ENCODE assay signal across 10 cellular contexts in genomic region chr11:14554959-14555358, GRCh38. TPM values are rescaled to one million over a fixed set of nuclear protein-coding genes. Genes with fewer than 3 reads are reported as not detected.
DNase-seq lines count a peak whose midpoint lies in the region; ATAC-seq and TF ChIP-seq lines count a peak whose summit lies in the region.
"Had no signal": no experiment of that assay in that cellular context is flagged by ENCODE, and none has a peak within 500 bp of the region (broad histone marks: within the 10 kb centered on the region; RNA-seq: fewer than 3 reads in every experiment).

No MANE protein-coding gene starts in this region.

- peaks cover 36% of the 10 kb centered on the region for H3K4me1 Mint-ChIP-seq in activated T-cell treated with anti-CD3 and anti-CD28 coated beads, Interleukin-2, amount 50 U/mL, for 72 hours (ENCODE audit: low read depth)

- H3K27me3 Mint-ChIP-seq in activated T-cell treated with anti-CD3 and anti-CD28 coated beads, Interleukin-2, amount 50 U/mL, for 72 hours (ENCODE audit: low read depth), result no peaks in the 10 kb centered on the region

- no peaks in the 10 kb centered on the region for H3K36me3 ChIP-seq in gastroesophageal sphincter
- H3K36me3 ChIP-seq in transverse colon, result no peaks in the 10 kb centered on the region

- no peak for TF ChIP-seq POLR2A in gastroesophageal sphincter (IDR thresholded peaks at IDR 0.05)
- no peak for TF ChIP-seq POLR2A in transverse colon (IDR thresholded peaks at IDR 0.05)

- TF ChIP-seq CTCF in gastroesophageal sphincter (IDR thresholded peaks at IDR 0.05), result no peak
- TF ChIP-seq CTCF in transverse colon (IDR thresholded peaks at IDR 0.05), result no peak

- H3K4me3 ChIP-seq in gastroesophageal sphincter, result no peak overlapping the region
- H3K4me3 ChIP-seq in transverse colon, result no peak overlapping the region

- TF ChIP-seq EP300 in gastroesophageal sphincter (IDR thresholded peaks at IDR 0.05) (no peak), transverse colon (IDR thresholded peaks at IDR 0.05; ENCODE audit: low read depth) (peak; percentile 77)

- H3K36me3 Mint-ChIP-seq in activated T-cell treated with anti-CD3 and anti-CD28 coated beads, Interleukin-2, amount 50 U/mL, for 72 hours (ENCODE audit: insufficient read depth in 2 of 2), result peaks cover 13 to 14% of the 10 kb centered on the region in 2 donors

- ATAC-seq in activated T-cell treated with anti-CD3 and anti-CD28 coated beads, Interleukin-2, amount 50 U/mL, for 72 hours (replicated peaks in 1 of 2), result peak; percentile 69 to 90
- peak; percentile 66 for ATAC-seq in gastroesophageal sphincter
- ATAC-seq in GM21423 (IDR thresholded peaks at IDR 0.05; ENCODE audit: unreplicated experiment), result no peak
- ATAC-seq: HCT116 had no signal

- H3K9me3 ChIP-seq in gastroesophageal sphincter (no peaks in the 10 kb centered on the region), transverse colon (no peaks in the 10 kb centered on the region)

- H3K4me1 ChIP-seq in gastroesophageal sphincter (no peaks in the 10 kb centered on the region), transverse colon (peaks cover 3 to 15% (median 9%) of the 10 kb centered on the region in 4 donors)

- in situ Hi-C loops in transverse colon (cut with MboI; ENCODE audit: low pct_ligation_motif_present in 1 of 4, low pct_unique_long_range_greater_than_20kb in 1 of 4, low sequenced_read_pairs in 3 of 4), result loop anchor here in 2 of 4 donors (10.0 to 25.0 kb wide), 2 partner anchors 90 to 207 kb away; partner anchors contain the start of gene PDE3B (in 1 of the 2)

- WGBS in gastroesophageal sphincter (ENCODE audit: low coverage in 1 of 2), 2 donors, result 59 to 61% methylated on average over 2 of the region's 2 CpGs
- 0 to 24% methylated on average over 2 of the region's 2 CpGs for WGBS in transverse colon (ENCODE audit: low coverage in 1 of 2), 2 donors

- H3K9me3 Mint-ChIP-seq in activated T-cell treated with anti-CD3 and anti-CD28 coated beads, Interleukin-2, amount 50 U/mL, for 72 hours, result peaks cover 3 to 5% of the 10 kb centered on the region in 2 donors

- intact Hi-C loops in transverse colon (cut with DNase I; ENCODE audit: low total_unique reads), result no loop called here

- H3K4me3 Mint-ChIP-seq in activated T-cell treated with anti-CD3 and anti-CD28 coated beads, Interleukin-2, amount 50 U/mL, for 72 hours, result peak overlapping the region in 1 of 2 donors; percentile 79

- peak in 1 of 2 donors; percentile 43 for DNase-seq in activated T-cell treated with anti-CD3 and anti-CD28 coated beads, Interleukin-2, amount 50 U/mL, for 72 hours
- DNase-seq in activated T-cell treated with anti-CD3 and anti-CD28 coated beads for 4 hours (no peak), OCI-M1 (lab: John Stamatoyannopoulos, UW) (peak; percentile 84), transverse colon (no peak), SW480 (ENCODE audit: low spot score) (no peak)
- no peak for DNase-seq in stimulated activated CD4-positive, alpha-beta T cell treated with anti-CD3 and anti-CD28 coated beads, Interleukin-2, amount 100 ng/mL, for 48 hours

- H3K27me3 ChIP-seq in gastroesophageal sphincter (no peaks in the 10 kb centered on the region), transverse colon (no peaks in the 10 kb centered on the region)

- peak overlapping the region; percentile 95 for H3K27ac Mint-ChIP-seq in activated T-cell treated with anti-CD3 and anti-CD28 coated beads, Interleukin-2, amount 50 U/mL, for 72 hours

- H3K27ac ChIP-seq in gastroesophageal sphincter (no peak overlapping the region), transverse colon (peak overlapping the region; percentile 43 to 80 (median 62))
- H3K27ac ChIP-seq: C4-2B had no signal

RNA-seq across cellular contexts. Expression of gene PSMA1, which starts 34.8 kb away (rescaled TPM):
- total RNA-seq in activated T-cell treated with anti-CD3 and anti-CD28 coated beads, Interleukin-2, amount 50 U/mL, for 72 hours, result 100 to 1,000 TPM; 248 to 268 TPM
- total RNA-seq in gastroesophageal sphincter, result 100 to 1,000 TPM in 2 of 4 donors, 10 to 100 TPM in 2; 84.7 to 135 (median 106) TPM
- total RNA-seq in transverse colon, result 100 to 1,000 TPM in 2 of 4 donors, 10 to 100 TPM in 2; 12.1 to 112 (median 70.4) TPM

RNA-seq across cellular contexts. Expression of gene COPB1, which starts 55.3 kb away (rescaled TPM):
- 100 to 1,000 TPM; 136 to 144 TPM for total RNA-seq in activated T-cell treated with anti-CD3 and anti-CD28 coated beads, Interleukin-2, amount 50 U/mL, for 72 hours
- total RNA-seq in gastroesophageal sphincter (100 to 1,000 TPM in 2 of 4 donors, 10 to 100 TPM in 2; 74.5 to 130 (median 101) TPM), transverse colon (10 to 100 TPM; 30.7 to 91.9 (median 60.9) TPM)

Comparison
In these comparisons a context has a peak if more than half of its experiments do, and no peak if none do; other contexts are left out.
1. H3K27ac ChIP-seq: peak in transverse colon (4 of 4); none in gastroesophageal sphincter (0 of 4).